In genomic region chr2:160269803-160270570, GRCh38 we compare ENCODE assay signal across 1 cellular context.
TF ChIP-seq lines count a peak whose summit lies in the region.

No MANE protein-coding gene starts in this region.

TF ChIP-seq in HEK293, 187 proteins besides CTCF, POLR2A, EP300 and RAD21 (continued from another document):
- peak; percentile 83; the same call in 1 of the 2 replicates for TF ChIP-seq HIC1 (tag by site-specific recombination; IDR thresholded peaks at IDR 0.05)
- peak; percentile 70 for TF ChIP-seq ZNF629 (tag by site-specific recombination; IDR thresholded peaks at IDR 0.05)
- TF ChIP-seq ZNF600 (tag by site-specific recombination; IDR thresholded peaks at IDR 0.05), result peak; percentile 88
- TF ChIP-seq REST (tag by site-specific recombination; IDR thresholded peaks at IDR 0.05), result 0 out of 2 replicates have a peak, but pooled peaks have one; percentile 32
- peak; percentile 24; the same call in 1 of the 2 replicates for TF ChIP-seq ZSCAN4 (tag by site-specific recombination; IDR thresholded peaks at IDR 0.05)
- peak; percentile 75; the same call in 1 of the 2 replicates for TF ChIP-seq ZBTB20 (tag by site-specific recombination; IDR thresholded peaks at IDR 0.05)
- TF ChIP-seq ZNF133 (tag by site-specific recombination; IDR thresholded peaks at IDR 0.05), result no peak
- TF ChIP-seq ZNF548 (tag by site-specific recombination; IDR thresholded peaks at IDR 0.05), result no peak
- TF ChIP-seq SALL2 (tag by site-specific recombination; IDR thresholded peaks at IDR 0.05; ENCODE audit: borderline replicate concordance), result no peak
- no peak for TF ChIP-seq ZNF266 (tag by site-specific recombination; IDR thresholded peaks at IDR 0.05; ENCODE audit: low read depth)
- peak; percentile 95 for TF ChIP-seq PATZ1 (tag by site-specific recombination; IDR thresholded peaks at IDR 0.05)
- 0 out of 2 replicates have a peak, but pooled peaks have one; percentile 27 for TF ChIP-seq ATF2 (tag by site-specific recombination; IDR thresholded peaks at IDR 0.05; ENCODE audit: low read depth)
- no peak for TF ChIP-seq ZNF169 (tag by site-specific recombination; IDR thresholded peaks at IDR 0.05)
- peak; percentile 78; the same call in 1 of the 2 replicates for TF ChIP-seq ZNF692 (tag by site-specific recombination; IDR thresholded peaks at IDR 0.05)
- TF ChIP-seq ZBTB44 (tag by site-specific recombination; IDR thresholded peaks at IDR 0.05), result no peak
- TF ChIP-seq ZNF24 (tag by site-specific recombination; IDR thresholded peaks at IDR 0.05), result peak; percentile 73; the same call in 1 of the 2 replicates
- peak; percentile 91 for TF ChIP-seq ZBTB8A (tag by site-specific recombination; IDR thresholded peaks at IDR 0.05)
- TF ChIP-seq ZBTB6 (tag by site-specific recombination; IDR thresholded peaks at IDR 0.05), result peak; percentile 98
- peak; percentile 63 for TF ChIP-seq ZBTB48 (tag by site-specific recombination; IDR thresholded peaks at IDR 0.05)
- TF ChIP-seq ZIC2 (tag by site-specific recombination; IDR thresholded peaks at IDR 0.05), result peak; percentile 28; the same call in 1 of the 2 replicates
- TF ChIP-seq EGR2 (tag by site-specific recombination; IDR thresholded peaks at IDR 0.05; ENCODE audit: low read depth), result 0 out of 2 replicates have a peak, but pooled peaks have one; percentile 10
- TF ChIP-seq BCL6B (tag by site-specific recombination; IDR thresholded peaks at IDR 0.05), result no peak
- peak; percentile 57 for TF ChIP-seq SETDB1 (IDR thresholded peaks at IDR 0.05; ENCODE audit: insufficient read length, low read length)
- TF ChIP-seq ZNF76 (tag by site-specific recombination; IDR thresholded peaks at IDR 0.05; ENCODE audit: borderline replicate concordance, low read depth), result 0 out of 2 replicates have a peak, but pooled peaks have one; percentile 18
- peak; percentile 70 for TF ChIP-seq IKZF3 (tag by site-specific recombination; IDR thresholded peaks at IDR 0.05)
